20 cellular contexts compared by ENCODE assay signal in genomic region chr10:65701168-65701776, GRCh38.
"Had no signal": no experiment of that assay in that cellular context is flagged by ENCODE, and none has a peak within 500 bp of the region (broad histone marks: within the 10 kb centered on the region; RNA-seq: fewer than 3 reads in every experiment).

No MANE protein-coding gene starts in this region.

- H3K4me1 ChIP-seq: heart right ventricle, psoas muscle, right atrium auricular region, spleen, thyroid gland, upper lobe of right lung had no signal

- DNase-seq: activated CD4-positive, alpha-beta T cell treated with anti-CD3 and anti-CD28 coated beads, Interleukin-2, amount 10 ng/mL, durations not matched to agents 7 days and 5 days; activated CD8-positive, alpha-beta T cell treated with anti-CD3 and anti-CD28 coated beads, Interleukin-2, amount 10 ng/mL, durations not matched to agents 7 days and 5 days; activated gamma-delta T cell; aorta; effector CD4-positive, alpha-beta T cell; heart right ventricle; islet precursor cell; left cardiac atrium; ovary; psoas muscle; spleen; stimulated activated CD4-positive, alpha-beta T cell treated with anti-CD3 and anti-CD28 coated beads, Interleukin-4, amount 100 ng/mL, for 24 hours; substantia nigra; thyroid gland; upper lobe of right lung had no signal

- H3K9me3 ChIP-seq: neutrophil, ovary, psoas muscle, right atrium auricular region, thyroid gland, upper lobe of right lung had no signal

- H3K4me3 ChIP-seq: heart right ventricle, ovary, psoas muscle, right atrium auricular region, spleen, thyroid gland, upper lobe of right lung had no signal

- ATAC-seq: activated CD4-positive, CD25-positive, alpha-beta regulatory T cell treated with anti-CD3 and anti-CD28 coated beads, Interleukin-2, amount 50 U/mL, for 24 hours; activated CD8-positive, alpha-beta T cell treated with anti-CD3 and anti-CD28 coated beads, Interleukin-2, amount 10 ng/mL, durations not matched to agents 7 days and 5 days; activated naive CD4-positive, alpha-beta T cell treated with anti-CD3 and anti-CD28 coated beads, Interleukin-2, amount 50 U/mL, for 72 hours; heart right ventricle; left cardiac atrium; psoas muscle; upper lobe of right lung had no signal

- H3K27ac ChIP-seq: heart right ventricle, neutrophil, ovary, psoas muscle, right atrium auricular region, spleen, thyroid gland, upper lobe of right lung, VCaP had no signal

- H3K27me3 ChIP-seq: heart right ventricle, neutrophil, ovary, right atrium auricular region, spleen, thyroid gland, upper lobe of right lung had no signal

- H3K36me3 ChIP-seq: heart right ventricle, neutrophil, ovary, right atrium auricular region, spleen, thyroid gland, upper lobe of right lung had no signal
